In the genomic region with DNA sequence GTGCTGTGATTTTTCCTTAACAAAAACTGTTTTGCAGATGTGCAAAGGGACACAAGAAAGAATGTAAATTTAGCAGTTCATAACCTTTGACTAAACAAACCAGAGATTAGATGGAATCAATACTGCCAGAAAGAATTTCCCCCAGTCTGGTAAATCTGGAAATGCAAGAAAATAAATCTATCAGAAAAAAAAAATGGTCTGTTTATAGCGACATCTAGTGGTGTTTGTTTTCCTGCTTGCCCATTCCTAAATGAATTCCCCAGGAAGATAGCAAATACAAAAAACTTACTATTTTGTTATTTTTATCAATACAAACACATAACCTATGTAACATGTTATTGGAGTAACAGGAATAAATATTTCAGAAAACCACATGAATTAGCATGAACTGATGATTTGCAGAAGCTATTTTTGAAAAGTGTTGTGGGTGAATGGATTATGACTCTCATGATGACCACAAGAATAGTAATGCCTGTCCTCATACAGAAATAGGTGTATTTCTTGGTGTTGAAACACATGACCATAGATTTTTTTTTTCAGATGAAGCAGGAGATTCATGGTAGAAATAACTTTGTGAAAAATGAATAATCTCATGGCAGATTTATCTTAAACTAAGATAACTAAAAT, we compare ENCODE assay signal across 1 cellular context.
TF ChIP-seq lines count a peak whose summit lies in the region.

No MANE protein-coding gene starts in this region.

TF ChIP-seq in WTC11, 78 proteins besides CTCF, POLR2A, EP300 and RAD21 (continued from another document):
- TF ChIP-seq FOXK1 (CRISPR knock-in tag; IDR thresholded peaks at IDR 0.05) (no peak), ZNF263 (CRISPR knock-in tag; IDR thresholded peaks at IDR 0.05; ENCODE audit: low read depth) (no peak), FOXP1 (CRISPR knock-in tag; IDR thresholded peaks at IDR 0.05; ENCODE audit: borderline replicate concordance) (no peak)
